Comparison of ENCODE assay signal across 1 cellular context in the genomic region with DNA sequence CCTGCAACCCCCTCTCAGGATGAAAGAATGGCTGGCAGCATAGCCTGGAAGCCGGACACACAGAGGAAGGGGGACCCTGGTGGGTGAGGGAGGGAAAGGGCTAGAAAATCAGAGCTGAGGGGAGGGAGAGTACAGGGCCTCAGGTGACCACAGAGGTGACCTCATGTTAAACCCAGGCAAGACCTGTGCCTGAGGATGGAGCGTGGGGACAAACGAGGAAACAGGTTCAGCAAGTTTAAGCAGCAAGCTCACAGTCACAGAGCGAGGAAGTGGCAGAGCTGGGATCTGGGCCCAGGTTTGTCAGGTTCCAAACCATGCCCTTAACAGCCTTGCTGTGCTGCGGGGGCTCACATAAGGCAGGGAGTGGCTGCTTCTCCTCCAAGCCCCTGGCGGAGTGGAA.
A peak's percentile ranks its signal among the peaks of the same experiment; 100 is the strongest.
TF ChIP-seq lines count a peak whose summit lies in the region.

No MANE protein-coding gene starts in this region.

TF ChIP-seq in H1, 55 proteins besides CTCF, POLR2A, EP300 and RAD21:
- TF ChIP-seq, protein P1, sequence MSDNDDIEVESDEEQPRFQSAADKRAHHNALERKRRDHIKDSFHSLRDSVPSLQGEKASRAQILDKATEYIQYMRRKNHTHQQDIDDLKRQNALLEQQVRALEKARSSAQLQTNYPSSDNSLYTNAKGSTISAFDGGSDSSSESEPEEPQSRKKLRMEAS (IDR thresholded peaks at IDR 0.05): 0 out of 2 replicates have a peak, but pooled peaks have one; percentile 52
- TF ChIP-seq TAF7 (optimal IDR thresholded peaks at IDR 0.05; ENCODE audit: borderline replicate concordance, low read depth, low read length): no peak
- TF ChIP-seq PHF8 (conservative IDR thresholded peaks at IDR 0.05; ENCODE audit: low read depth, low read length): no peak
- TF ChIP-seq ATF3 (IDR thresholded peaks at IDR 0.05; ENCODE audit: insufficient read depth, low read depth, low read length): no peak
- no peak for TF ChIP-seq CHD7 (IDR thresholded peaks at IDR 0.05; ENCODE audit: insufficient replicate concordance, low read length)
- peak; percentile 42; the same call in 1 of the 2 replicates for TF ChIP-seq RBBP5 (IDR thresholded peaks at IDR 0.05; ENCODE audit: borderline replicate concordance, low read depth, low read length)
- TF ChIP-seq CBX8 (IDR thresholded peaks at IDR 0.05; ENCODE audit: borderline replicate concordance, low read depth, low read length): no peak
- no peak for TF ChIP-seq GTF2F1 (IDR thresholded peaks at IDR 0.05; ENCODE audit: borderline replicate concordance, low read depth, low read length)
- no peak for TF ChIP-seq KDM1A (IDR thresholded peaks at IDR 0.05; ENCODE audit: borderline replicate concordance, low read length)
- TF ChIP-seq TCF12 (IDR thresholded peaks at IDR 0.05; ENCODE audit: low read depth, low read length): no peak
- TF ChIP-seq JUND (IDR thresholded peaks at IDR 0.05; ENCODE audit: low read length): no peak
- TF ChIP-seq, protein P2, sequence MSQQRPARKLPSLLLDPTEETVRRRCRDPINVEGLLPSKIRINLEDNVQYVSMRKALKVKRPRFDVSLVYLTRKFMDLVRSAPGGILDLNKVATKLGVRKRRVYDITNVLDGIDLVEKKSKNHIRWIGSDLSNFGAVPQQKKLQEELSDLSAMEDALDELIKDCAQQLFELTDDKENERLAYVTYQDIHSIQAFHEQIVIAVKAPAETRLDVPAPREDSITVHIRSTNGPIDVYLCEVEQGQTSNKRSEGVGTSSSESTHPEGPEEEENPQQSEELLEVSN (IDR thresholded peaks at IDR 0.05): peak; percentile 32; the same call in 1 of the 2 replicates
